Comparison of ENCODE assay signal across 26 cellular contexts in genomic region chr17:75265614-75266314, GRCh38. TPM values are rescaled to one million over a fixed set of nuclear protein-coding genes. Genes with fewer than 3 reads are reported as not detected.
DNase-seq lines count a peak whose midpoint lies in the region; ATAC-seq, FAIRE-seq and TF ChIP-seq lines count a peak whose summit lies in the region.
"Had no signal": no experiment of that assay in that cellular context is flagged by ENCODE, and none has a peak within 500 bp of the region (broad histone marks: within the 10 kb centered on the region; RNA-seq: fewer than 3 reads in every experiment).

No MANE protein-coding gene starts in this region.

- TF ChIP-seq POLR2A in endothelial cell of umbilical vein (IDR thresholded peaks at IDR 0.05; ENCODE audit: low read depth, low read length), result peak; percentile 72
- TF ChIP-seq POLR2A in spleen (IDR thresholded peaks at IDR 0.05), result no peak

- BruUV-seq in endothelial cell of umbilical vein (replicated peaks; lab: Mats Ljungman, UMichigan), result no TSS peak

- intact Hi-C loops in endothelial cell of umbilical vein (cut with micrococcal nuclease), result loop anchor here (1.0 kb wide), 1 partner anchor 24 kb away; the partner anchor contains the start of gene SLC25A19
- intact Hi-C loops in spleen (cut with DNase I; ENCODE audit: low total_unique reads), result no loop called here

- H3K4me1 ChIP-seq in SK-N-SH (ENCODE audit: control insufficient read depth in 1 of 2, insufficient read depth in 2 of 2, low read depth in 1 of 2, low read length in 1 of 2), result peaks cover 15 to 21% of the 10 kb centered on the region in 2 experiments; a peak in 2 of 4 replicates
- peaks cover 46% of the 10 kb centered on the region for H3K4me1 ChIP-seq in endothelial cell of umbilical vein (ENCODE audit: control insufficient read depth, extremely low read depth, insufficient read depth, low read length)
- peaks cover 14 to 81% (median 59%) of the 10 kb centered on the region in 6 donors for H3K4me1 ChIP-seq in spleen
- H3K4me1 ChIP-seq in GM23248 (ENCODE audit: insufficient read depth), result peaks cover 11% of the 10 kb centered on the region

- no peak for TF ChIP-seq RAD21 in SK-N-SH (IDR thresholded peaks at IDR 0.05; ENCODE audit: low read length)

- in situ Hi-C loops in GM23248 (cut with MboI), result no loop called here

- H3K79me2 ChIP-seq in SK-N-SH (ENCODE audit: insufficient read depth) (peaks cover 36% of the 10 kb centered on the region), endothelial cell of umbilical vein (ENCODE audit: control insufficient read depth, insufficient read depth, low read length) (peaks cover 20% of the 10 kb centered on the region), GM23248 (ENCODE audit: insufficient read depth) (peaks cover 32% of the 10 kb centered on the region)

- dilution Hi-C loops in endothelial cell of umbilical vein (cut with MboI; ENCODE audit: extremely low pct_ligation_motif_present, low sequenced_read_pairs), result no loop called here

- peak; percentile 12 for DNase-seq in SK-N-SH
- DNase-seq in RWPE1 (ENCODE audit: low spot score), result no peak
- DNase-seq in endothelial cell of umbilical vein (ENCODE audit: low read depth, low spot score), result peak; percentile 96
- DNase-seq in spleen, result peak; percentile 78
- DNase-seq in GM23248, result no peak
- DNase-seq in nucleus accumbens (lab: John Stamatoyannopoulos, UW), result no peak
- DNase-seq: DMS153, DND-41, H9, HFFc6, KG1, MM.1S, NCI-H1048, NCI-H1417, NCI-H1694, NCI-H2029 treated with DMSO at 0.1 percent for 48 hours, NCI-H2227 treated with DMSO at 0.1 percent for 48 hours, NCI-H526 treated with DMSO at 0.1 percent for 48 hours, PC-9, Right ventricle myocardium superior had no signal

- H3K27ac ChIP-seq in SK-N-SH (ENCODE audit: low read depth in 2 of 2, low read length in 1 of 2) (no peak overlapping the region), RWPE1 (peak overlapping the region; percentile 17; the same call in 1 of the 2 replicates), endothelial cell of umbilical vein (ENCODE audit: insufficient read depth, low read depth, low read length) (peak overlapping the region; percentile 80), spleen (peak overlapping the region in 3 of 8 donors; percentile 27 to 57 (median 42)), GM23248 (no peak overlapping the region)
- H3K27ac ChIP-seq: 22Rv1, C4-2B, PC-9, SJSA1 had no signal

- CTCF ChIA-PET in SK-N-SH (lab: Yijun Ruan, JAX) (interaction anchor here (0.7 to 1.7 kb wide), 3 partner anchors 26 to 150 kb away, joined by 3 to 6 read pairs (median 4); no protein-coding TSS in a partner anchor), RWPE1 (lab: Yijun Ruan, JAX) (no interaction called here), endothelial cell of umbilical vein (lab: Charles Lee) (interaction anchor here (1.0 kb wide), 1 partner anchor 25 kb away, joined by 4 read pairs; no protein-coding TSS in a partner anchor)

- H3K4me3 ChIP-seq in SK-N-SH (ENCODE audit: low read depth in 2 of 2, low read length in 1 of 2) (no peak overlapping the region), endothelial cell of umbilical vein (replicated peaks in 1 of 3; ENCODE audit: insufficient read depth in 1 of 3, low read depth in 1 of 3, low read length in 3 of 3) (no peak overlapping the region), spleen (no peak overlapping the region), GM23248 (no peak overlapping the region)
- H3K4me3 ChIP-seq: PC-9, SJSA1 had no signal

- peak; percentile 91 for FAIRE-seq in endothelial cell of umbilical vein (lab: Jason Lieb, UNC)
- FAIRE-seq: GM12892, HTR-8/SVneo had no signal

- TF ChIP-seq CTCF in SK-N-SH (IDR thresholded peaks at IDR 0.05) (no peak), RWPE1 (conservative IDR thresholded peaks at IDR 0.05; ENCODE audit: low read depth) (no peak), endothelial cell of umbilical vein (IDR thresholded peaks at IDR 0.05; ENCODE audit: extremely low read depth in 1 of 2, insufficient read depth in 1 of 2, low read depth in 1 of 2, low read length in 2 of 2) (no peak), spleen (IDR thresholded peaks at IDR 0.05 in 8 of 11, conservative IDR thresholded peaks at IDR 0.05 in 3 of 11) (no peak)

- H3K36me3 ChIP-seq in SK-N-SH (replicated peaks in 1 of 2; ENCODE audit: control insufficient read depth in 1 of 2, insufficient read depth in 2 of 2, low read length in 1 of 2), result peaks cover 33 to 35% of the 10 kb centered on the region in 2 experiments
- peaks cover 3 to 13% of the 10 kb centered on the region in 2 experiments for H3K36me3 ChIP-seq in endothelial cell of umbilical vein (ENCODE audit: control insufficient read depth in 2 of 2, extremely low read depth in 1 of 2, insufficient read depth in 2 of 2, low read length in 2 of 2)
- peaks cover 0 to 50% (median 37%) of the 10 kb centered on the region in 6 donors for H3K36me3 ChIP-seq in spleen
- peaks cover 12% of the 10 kb centered on the region for H3K36me3 ChIP-seq in GM23248 (ENCODE audit: low read depth)

- H3K9me3 ChIP-seq in SK-N-SH (no peaks in the 10 kb centered on the region), endothelial cell of umbilical vein (replicated peaks; ENCODE audit: control insufficient read depth, insufficient read depth, low read length) (no peaks in the 10 kb centered on the region), spleen (no peaks in the 10 kb centered on the region), GM23248 (ENCODE audit: low read depth) (no peaks in the 10 kb centered on the region)

- no peak for ATAC-seq in SK-N-SH treated with all-trans-retinoic acid at 6 μM for 48 hours

- WGBS in SK-N-SH (ENCODE audit: low lambda C conversion rate), result 94% methylated on average over 16 of the region's 17 CpGs
- 64 to 78% (median 70%) methylated on average over 12 to 17 of the region's 17 CpGs for WGBS in spleen, 5 donors
- 93 to 94% methylated on average over 17 of the region's 17 CpGs for WGBS in GM23248 (ENCODE audit: low coverage in 1 of 2, low lambda C conversion rate in 2 of 2, missing lambda C conversion rate in 2 of 2), 2 experiments

- H3K4me2 ChIP-seq in SK-N-SH, result no peak overlapping the region
- H3K4me2 ChIP-seq in endothelial cell of umbilical vein (ENCODE audit: insufficient read depth, low read length), result no peak overlapping the region
- no peak overlapping the region for H3K4me2 ChIP-seq in GM23248 (ENCODE audit: unreplicated experiment)
- H3K4me2 ChIP-seq: PC-9 had no signal

- POLR2A ChIA-PET in SK-N-SH (lab: Yijun Ruan, JAX), result no interaction called here
- POLR2A ChIA-PET in RWPE1 (lab: Yijun Ruan, JAX; ENCODE audit: low non-redundant PET), result no interaction called here
- POLR2A ChIA-PET in endothelial cell of umbilical vein (lab: Charles Lee), result no interaction called here

- H3K9me2 ChIP-seq in SK-N-SH (no peaks in the 10 kb centered on the region), GM23248 (ENCODE audit: insufficient read depth) (no peaks in the 10 kb centered on the region)

- no peak for TF ChIP-seq EP300 in SK-N-SH (IDR thresholded peaks at IDR 0.05; ENCODE audit: borderline replicate concordance in 1 of 2, low read depth in 1 of 2, low read length in 1 of 2)

- H3K9me1 ChIP-seq in endothelial cell of umbilical vein (replicated peaks; ENCODE audit: control insufficient read depth, extremely low read depth, insufficient read depth, low read length), result no peaks in the 10 kb centered on the region

- no peak overlapping the region for H2AFZ ChIP-seq in SK-N-SH (ENCODE audit: low read depth)
- no peak overlapping the region for H2AFZ ChIP-seq in endothelial cell of umbilical vein (ENCODE audit: low read depth, low read length)
- no peak overlapping the region for H2AFZ ChIP-seq in GM23248
- H2AFZ ChIP-seq: PC-9 had no signal

- no peaks in the 10 kb centered on the region for H3F3A ChIP-seq in SK-N-SH (replicated peaks; ENCODE audit: insufficient read depth)
- H3F3A ChIP-seq in GM23248 (ENCODE audit: insufficient read depth), result peaks cover 6% of the 10 kb centered on the region; the same call in 1 of the 2 replicates

- H4K20me1 ChIP-seq in SK-N-SH (ENCODE audit: insufficient read depth), result no peaks in the 10 kb centered on the region
- H4K20me1 ChIP-seq in endothelial cell of umbilical vein (replicated peaks; ENCODE audit: control insufficient read depth, extremely low read depth, insufficient read depth, low read length), result no peaks in the 10 kb centered on the region
- H4K20me1 ChIP-seq in GM23248 (ENCODE audit: insufficient read depth), result no peaks in the 10 kb centered on the region

- H3K27me3 ChIP-seq in SK-N-SH (ENCODE audit: insufficient read depth), result no peaks in the 10 kb centered on the region
- no peaks in the 10 kb centered on the region for H3K27me3 ChIP-seq in endothelial cell of umbilical vein (ENCODE audit: control insufficient read depth in 2 of 2, insufficient read depth in 2 of 2, low read length in 2 of 2)
- H3K27me3 ChIP-seq in spleen (replicated peaks in 1 of 7), result no peaks in the 10 kb centered on the region
- no peaks in the 10 kb centered on the region for H3K27me3 ChIP-seq in GM23248 (replicated peaks; ENCODE audit: insufficient read depth)
- H3K27me3 ChIP-seq: SJSA1 had no signal

- H3K9ac ChIP-seq in SK-N-SH (no peak overlapping the region), endothelial cell of umbilical vein (replicated peaks; ENCODE audit: extremely low read depth, insufficient read depth, low read length) (peak overlapping the region; percentile 56), GM23248 (no peak overlapping the region)

RNA-seq across cellular contexts. Expression of gene MRPS7, which starts 4.1 kb away (rescaled TPM):
- polyA plus RNA-seq in SK-N-SH (2012; rRNA removed) (82.8 and 90.4 TPM in 2 replicates), endothelial cell of umbilical vein (74.8 and 82.8 TPM in 2 replicates), spleen (10 to 100 TPM; 39.1 to 62.7 (median 47.2) TPM), GM23248 (2016; fragmentation: Nextera tagmentation; extraction: Ambion mirVana) (87.6 and 87.8 TPM in 2 replicates)
- 77.5 and 82.2 TPM in 2 replicates for polyA plus RNA-seq in SK-N-SH (2012; cell fraction: cytosol; rRNA removed)
- 74.4 and 85.5 TPM in 2 replicates for polyA plus RNA-seq in SK-N-SH (2012; cell fraction: nucleus; rRNA removed)
- total RNA-seq in endothelial cell of umbilical vein (65.7 and 79.8 TPM in 2 replicates), spleen (10 to 100 TPM; 32.2 to 38.4 (median 35.1) TPM)
- 95.3 and 99.5 TPM in 2 replicates for polyA plus RNA-seq in endothelial cell of umbilical vein (2011; cell fraction: cytosol; rRNA removed)
- 57.9 and 62.3 TPM in 2 replicates for polyA plus RNA-seq in endothelial cell of umbilical vein (2011; cell fraction: nucleus; rRNA removed)
- 87.1 and 104 TPM in 2 replicates for polyA plus RNA-seq in endothelial cell of umbilical vein (2012)
- 51.8 and 59.3 TPM in 2 replicates for polyA minus RNA-seq in endothelial cell of umbilical vein
- 43.8 TPM for polyA minus RNA-seq in endothelial cell of umbilical vein (2011; cell fraction: cytosol; rRNA and poly(A)+ RNA removed)
- 25.1 and 31.3 TPM in 2 replicates for polyA minus RNA-seq in endothelial cell of umbilical vein (2011; cell fraction: nucleus; rRNA and poly(A)+ RNA removed)
- total RNA-seq in GM23248 (2014; rRNA removed; shearing (Covaris generic)), result 34.8 and 41.6 TPM in 2 replicates

RNA-seq across cellular contexts. Expression of gene GGA3, which starts 4.4 kb away (rescaled TPM):
- polyA plus RNA-seq in SK-N-SH (2012; rRNA removed), result 42.5 and 43.7 TPM in 2 replicates
- 13.3 and 21.1 TPM in 2 replicates for polyA plus RNA-seq in SK-N-SH (2012; cell fraction: cytosol; rRNA removed)
- 183 and 203 TPM in 2 replicates for polyA plus RNA-seq in SK-N-SH (2012; cell fraction: nucleus; rRNA removed)
- total RNA-seq in endothelial cell of umbilical vein, result 39.2 and 62.9 TPM in 2 replicates
- 41.2 and 41.6 TPM in 2 replicates for polyA plus RNA-seq in endothelial cell of umbilical vein
- 23.6 and 24.8 TPM in 2 replicates for polyA plus RNA-seq in endothelial cell of umbilical vein (2011; cell fraction: cytosol; rRNA removed)
- polyA plus RNA-seq in endothelial cell of umbilical vein (2011; cell fraction: nucleus; rRNA removed), result 226 and 231 TPM in 2 replicates
- 34.2 and 34.6 TPM in 2 replicates for polyA plus RNA-seq in endothelial cell of umbilical vein (2012)
- polyA minus RNA-seq in endothelial cell of umbilical vein, result 46.8 and 50.6 TPM in 2 replicates
- polyA minus RNA-seq in endothelial cell of umbilical vein (2011; cell fraction: cytosol; rRNA and poly(A)+ RNA removed), result 15.4 TPM
- polyA minus RNA-seq in endothelial cell of umbilical vein (2011; cell fraction: nucleus; rRNA and poly(A)+ RNA removed), result 43.3 and 47.6 TPM in 2 replicates
- 10 to 100 TPM; 38.0 to 73.7 (median 65.2) TPM for total RNA-seq in spleen
- 10 to 100 TPM; 14.1 to 37.9 (median 26.9) TPM for polyA plus RNA-seq in spleen
- total RNA-seq in GM23248 (2014; rRNA removed; shearing (Covaris generic)), result 5.9 and 12.1 TPM in 2 replicates
- polyA plus RNA-seq in GM23248 (2016; fragmentation: Nextera tagmentation; extraction: Ambion mirVana), result 15.2 and 16.0 TPM in 2 replicates

RNA-seq across cellular contexts. Expression of gene MIF4GD, which starts 5.3 kb away (rescaled TPM):
- polyA plus RNA-seq in SK-N-SH (2012; rRNA removed) (65.4 and 70.0 TPM in 2 replicates), endothelial cell of umbilical vein (35.7 and 37.1 TPM in 2 replicates), spleen (10 to 100 TPM; 28.2 to 38.0 (median 34.3) TPM), GM23248 (2016; fragmentation: Nextera tagmentation; extraction: Ambion mirVana) (14.1 and 14.4 TPM in 2 replicates)
- polyA plus RNA-seq in SK-N-SH (2012; cell fraction: cytosol; rRNA removed), result 43.0 and 58.4 TPM in 2 replicates
- polyA plus RNA-seq in SK-N-SH (2012; cell fraction: nucleus; rRNA removed), result 41.0 and 49.6 TPM in 2 replicates
- total RNA-seq in endothelial cell of umbilical vein (12.3 and 12.4 TPM in 2 replicates), spleen (10 to 100 TPM; 27.1 to 47.3 (median 38.0) TPM)
- polyA plus RNA-seq in endothelial cell of umbilical vein (2011; cell fraction: cytosol; rRNA removed), result 26.2 and 30.3 TPM in 2 replicates
- polyA plus RNA-seq in endothelial cell of umbilical vein (2011; cell fraction: nucleus; rRNA removed), result 13.5 and 17.1 TPM in 2 replicates
- 18.4 and 18.8 TPM in 2 replicates for polyA plus RNA-seq in endothelial cell of umbilical vein (2012)
- polyA minus RNA-seq in endothelial cell of umbilical vein, result 14.6 and 16.0 TPM in 2 replicates
- polyA minus RNA-seq in endothelial cell of umbilical vein (2011; cell fraction: cytosol; rRNA and poly(A)+ RNA removed), result 20.7 TPM
- polyA minus RNA-seq in endothelial cell of umbilical vein (2011; cell fraction: nucleus; rRNA and poly(A)+ RNA removed), result 3.0 and 4.1 TPM in 2 replicates
- 10.7 and 33.1 TPM in 2 replicates for total RNA-seq in GM23248 (2014; rRNA removed; shearing (Covaris generic))

RNA-seq across cellular contexts. Expression of gene SLC25A19, which starts 23.5 kb away (rescaled TPM):
- polyA plus RNA-seq in SK-N-SH (2012; rRNA removed), result 11.7 and 13.2 TPM in 2 replicates
- polyA plus RNA-seq in SK-N-SH (2012; cell fraction: cytosol; rRNA removed), result 7.0 and 10.2 TPM in 2 replicates
- 14.6 and 19.1 TPM in 2 replicates for polyA plus RNA-seq in SK-N-SH (2012; cell fraction: nucleus; rRNA removed)
- total RNA-seq in endothelial cell of umbilical vein, result 16.8 and 20.9 TPM in 2 replicates
- polyA plus RNA-seq in endothelial cell of umbilical vein, result 20.0 and 20.6 TPM in 2 replicates
- 19.2 TPM in 2 replicates for polyA plus RNA-seq in endothelial cell of umbilical vein (2011; cell fraction: cytosol; rRNA removed)
- polyA plus RNA-seq in endothelial cell of umbilical vein (2011; cell fraction: nucleus; rRNA removed), result 16.0 and 17.7 TPM in 2 replicates
- 17.9 and 24.1 TPM in 2 replicates for polyA plus RNA-seq in endothelial cell of umbilical vein (2012)
- polyA minus RNA-seq in endothelial cell of umbilical vein, result 9.9 and 13.4 TPM in 2 replicates
- 35.7 TPM for polyA minus RNA-seq in endothelial cell of umbilical vein (2011; cell fraction: cytosol; rRNA and poly(A)+ RNA removed)
- polyA minus RNA-seq in endothelial cell of umbilical vein (2011; cell fraction: nucleus; rRNA and poly(A)+ RNA removed), result 3.7 and 6.2 TPM in 2 replicates
- total RNA-seq in spleen, result 10 to 100 TPM; 12.4 to 32.5 (median 19.1) TPM
- polyA plus RNA-seq in spleen, result 10 to 100 TPM; 18.5 to 21.2 (median 19.2) TPM
- total RNA-seq in GM23248 (2014; rRNA removed; shearing (Covaris generic)), result 6.2 and 16.9 TPM in 2 replicates
- polyA plus RNA-seq in GM23248 (2016; fragmentation: Nextera tagmentation; extraction: Ambion mirVana), result 6.7 and 6.8 TPM in 2 replicates

Comparison
In these comparisons a context has a peak if more than half of its experiments do, and no peak if none do; other contexts are left out.
1. DNase-seq: peak in SK-N-SH (single experiment), endothelial cell of umbilical vein (single experiment) and spleen (single experiment); none in RWPE1 (single experiment), GM23248 (single experiment) and nucleus accumbens (0 of 56).
2. H3K27ac ChIP-seq: peak in RWPE1 (single experiment) and endothelial cell of umbilical vein (single experiment); none in SK-N-SH (0 of 2) and GM23248 (single experiment).